17 cellular contexts compared by ENCODE assay signal in the genomic region with DNA sequence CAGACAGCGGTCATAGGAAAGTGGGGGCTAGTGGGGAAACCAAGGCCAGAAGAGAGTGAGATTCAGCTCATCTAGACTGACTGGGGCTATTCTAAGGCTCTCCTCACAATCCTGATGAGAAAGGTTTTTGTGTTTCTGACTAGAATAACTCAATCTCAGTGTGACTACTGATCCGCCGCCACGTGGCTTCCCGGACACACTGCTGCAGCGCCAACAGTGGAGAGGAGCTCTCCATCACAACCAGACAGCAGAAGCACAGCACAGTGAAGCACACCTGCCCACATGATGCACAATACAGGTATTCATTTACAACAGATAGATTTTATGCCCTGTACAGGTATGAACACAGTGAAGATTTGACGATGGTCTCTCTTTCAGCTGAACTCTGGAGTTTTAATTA. TPM values are rescaled to one million over a fixed set of nuclear protein-coding genes. Genes with fewer than 3 reads are reported as not detected.
DNase-seq lines count a peak whose midpoint lies in the region; ATAC-seq and TF ChIP-seq lines count a peak whose summit lies in the region.
"Had no signal": no experiment of that assay in that cellular context is flagged by ENCODE, and none has a peak within 500 bp of the region (broad histone marks: within the 10 kb centered on the region; RNA-seq: fewer than 3 reads in every experiment).

No MANE protein-coding gene starts in this region.

- CTCF ChIA-PET in GM10248 (lab: Yijun Ruan, JAX) = interaction anchor here (1.3 kb wide), 1 partner anchor 9 kb away, joined by 5 read pairs; no protein-coding TSS in a partner anchor

- no peaks in the 10 kb centered on the region for H4K20me1 ChIP-seq in GM23248 (ENCODE audit: insufficient read depth)

- H3K4me1 Mint-ChIP-seq in brain = peaks cover 49% of the 10 kb centered on the region
- peaks cover 54% of the 10 kb centered on the region for H3K4me1 Mint-ChIP-seq in nephron progenitor cell
- H3K4me1 Mint-ChIP-seq in activated T-helper 17 cell treated with anti-CD3 and anti-CD28 coated beads, Interleukin-2, amount 50 U/mL, for 72 hours = peaks cover 4% of the 10 kb centered on the region

- ATAC-seq in activated T-helper 17 cell treated with anti-CD3 and anti-CD28 coated beads, Interleukin-2, amount 50 U/mL, for 72 hours (replicated peaks) = no peak
- ATAC-seq: GM12878 had no signal

- H3K9me2 ChIP-seq in GM23248 (ENCODE audit: insufficient read depth) = no peaks in the 10 kb centered on the region

- in situ Hi-C loops in GM23248 (cut with MboI) = no loop called here

- H3K79me2 ChIP-seq in GM23248 (ENCODE audit: insufficient read depth) = peaks cover 76% of the 10 kb centered on the region

- 92 to 94% methylated on average over 7 of the region's 7 CpGs for WGBS in GM23248 (ENCODE audit: low coverage in 1 of 2, low lambda C conversion rate in 2 of 2, missing lambda C conversion rate in 2 of 2), 2 experiments

- H3K9me3 Mint-ChIP-seq in brain (no peaks in the 10 kb centered on the region), nephron progenitor cell (peaks cover 10% of the 10 kb centered on the region)
- H3K9me3 Mint-ChIP-seq in activated T-helper 17 cell treated with anti-CD3 and anti-CD28 coated beads, Interleukin-2, amount 50 U/mL, for 72 hours = no peaks in the 10 kb centered on the region

- H3K27me3 ChIP-seq in GM23248 (replicated peaks; ENCODE audit: insufficient read depth) = no peaks in the 10 kb centered on the region

- no peak overlapping the region for H3K4me3 Mint-ChIP-seq in brain
- H3K4me3 Mint-ChIP-seq in nephron progenitor cell = no peak overlapping the region
- no peak overlapping the region for H3K4me3 Mint-ChIP-seq in activated T-helper 17 cell treated with anti-CD3 and anti-CD28 coated beads, Interleukin-2, amount 50 U/mL, for 72 hours

- H3K36me3 ChIP-seq in GM23248 (ENCODE audit: low read depth) = peaks cover 95% of the 10 kb centered on the region

- H3K27ac ChIP-seq in GM23248 = peak overlapping the region; percentile 93
- H3K27ac ChIP-seq: RWPE1 had no signal

- POLR2A ChIA-PET in GM10248 (lab: Yijun Ruan, JAX) = no interaction called here

- H3F3A ChIP-seq in GM23248 (ENCODE audit: insufficient read depth) = peaks cover 94% of the 10 kb centered on the region

- no peaks in the 10 kb centered on the region for H3K9me3 ChIP-seq in GM23248 (ENCODE audit: low read depth)

- H3K36me3 Mint-ChIP-seq in brain (peaks cover 98% of the 10 kb centered on the region), nephron progenitor cell (ENCODE audit: low read depth) (peaks cover 91% of the 10 kb centered on the region)
- no peaks in the 10 kb centered on the region for H3K36me3 Mint-ChIP-seq in activated T-helper 17 cell treated with anti-CD3 and anti-CD28 coated beads, Interleukin-2, amount 50 U/mL, for 72 hours (ENCODE audit: low read depth)

- H2AFZ ChIP-seq in GM23248 = no peak overlapping the region

- H3K4me2 ChIP-seq in GM23248 (ENCODE audit: unreplicated experiment) = no peak overlapping the region

- no peak overlapping the region for H3K4me3 ChIP-seq in GM23248
- H3K4me3 ChIP-seq: GM12878 had no signal

- DNase-seq in COLO668 (lab: John Stamatoyannopoulos, UW; ENCODE audit: unreplicated experiment) (peak; percentile 2), GM23248 (no peak), nephron progenitor cell (no peak), GM10248 (ENCODE audit: extremely low spot score) (no peak), DMS114 treated with DMSO at 0.1 percent for 48 hours (lab: John Stamatoyannopoulos, UW; ENCODE audit: unreplicated experiment) (no peak)
- DNase-seq in activated CD8-positive, alpha-beta memory T cell treated with anti-CD3 and anti-CD28 coated beads, Interleukin-2, amount 50 U/mL, for 48 hours = no peak
- DNase-seq: ACHN, AML-193, DMS79, KG1, NCI-H1092 treated with DMSO at 0.1 percent for 48 hours, NCI-H1694, OCI-M1 had no signal

- peaks cover 55% of the 10 kb centered on the region for H3K4me1 ChIP-seq in GM23248 (ENCODE audit: insufficient read depth)

- H3K27ac Mint-ChIP-seq in brain = peak overlapping the region in 3 of 5 experiments; percentile 21 to 78 (median 51)
- H3K27ac Mint-ChIP-seq in nephron progenitor cell = peak overlapping the region; percentile 99
- no peak overlapping the region for H3K27ac Mint-ChIP-seq in activated T-helper 17 cell treated with anti-CD3 and anti-CD28 coated beads, Interleukin-2, amount 50 U/mL, for 72 hours

- TF ChIP-seq CTCF in brain (conservative IDR thresholded peaks at IDR 0.05) (no peak), nephron progenitor cell (IDR thresholded peaks at IDR 0.05) (no peak), GM10248 (IDR thresholded peaks at IDR 0.05; ENCODE audit: control extremely low read depth, extremely low read depth, low read depth, missing control alignments) (no peak)

- no peaks in the 10 kb centered on the region for H3K27me3 Mint-ChIP-seq in brain
- no peaks in the 10 kb centered on the region for H3K27me3 Mint-ChIP-seq in nephron progenitor cell (ENCODE audit: low read depth, poor library complexity)
- peaks cover 6% of the 10 kb centered on the region for H3K27me3 Mint-ChIP-seq in activated T-helper 17 cell treated with anti-CD3 and anti-CD28 coated beads, Interleukin-2, amount 50 U/mL, for 72 hours

- H3K9ac ChIP-seq in GM23248 = no peak overlapping the region

RNA-seq across cellular contexts. Expression of gene NREP, which starts 25.4 kb away (rescaled TPM):
- 1,282 and 1,485 TPM in 2 replicates for total RNA-seq in GM23248 (2014; rRNA removed; shearing (Covaris generic))
- polyA plus RNA-seq in GM23248 (2016; fragmentation: Nextera tagmentation; extraction: Ambion mirVana) (1,378 and 1,415 TPM in 2 replicates), brain (ENCODE audit: insufficient read depth, low read depth, low replicate concordance) (283 TPM)
- 10 to 100 TPM in 1 of 2 donors, 1 to 10 TPM in 1; 8.5 to 18.2 TPM for total RNA-seq in activated T-helper 17 cell treated with anti-CD3 and anti-CD28 coated beads, Interleukin-2, amount 50 U/mL, for 72 hours

Comparison
In these comparisons a context has a peak if more than half of its experiments do, and no peak if none do; other contexts are left out.
1. RNA of gene NREP, which starts 25.4 kb away (total RNA-seq): 1,282 to 1,485 TPM in GM23248; 8.5 to 18.2 TPM in activated T-helper 17 cell treated with anti-CD3 and anti-CD28 coated beads, Interleukin-2, amount 50 U/mL, for 72 hours; every median in the first group is over 10 times any median in the second.